Comparison of ENCODE assay signal across 13 cellular contexts in genomic region chr19:39082745-39083598, GRCh38. TPM values are rescaled to one million over a fixed set of nuclear protein-coding genes. Genes with fewer than 3 reads are reported as not detected.
DNase-seq lines count a peak whose midpoint lies in the region; ATAC-seq and TF ChIP-seq lines count a peak whose summit lies in the region.
"Had no signal": no experiment of that assay in that cellular context is flagged by ENCODE, and none has a peak within 500 bp of the region (broad histone marks: within the 10 kb centered on the region; RNA-seq: fewer than 3 reads in every experiment).

No MANE protein-coding gene starts in this region.

- peaks cover 35% of the 10 kb centered on the region for H3K27me3 Mint-ChIP-seq in activated naive CD8-positive, alpha-beta T cell treated with anti-CD3 and anti-CD28 coated beads, Interleukin-2, amount 50 U/mL, for 24 hours

- intact Hi-C loops in stomach (cut with DNase I; ENCODE audit: low total_unique reads) = no loop called here

- H3K27me3 ChIP-seq in stomach = peaks cover 10 to 86% (median 54%) of the 10 kb centered on the region in 3 donors

- no peak for TF ChIP-seq EP300 in stomach (IDR thresholded peaks at IDR 0.05)

- TF ChIP-seq CTCF in stomach (IDR thresholded peaks at IDR 0.05) = no peak

- DNase-seq in NOMO-1 treated with DMSO at 0.1 percent for 48 hours (lab: John Stamatoyannopoulos, UW; ENCODE audit: unreplicated experiment) (peak; percentile 2), NOMO-1 treated with dmso at 0.1 percent for 144 hours (lab: John Stamatoyannopoulos, UW; ENCODE audit: unreplicated experiment) (no peak), hippocampal formation (lab: John Stamatoyannopoulos, UW) (peak; percentile 14), stomach (no peak)
- no peak for DNase-seq in activated naive CD8-positive, alpha-beta T cell treated with anti-CD3 and anti-CD28 coated beads, Interleukin-2, amount 50 U/mL, for 24 hours
- DNase-seq: cerebellar nuclear complex, GDM1, NCI-H526 treated with DMSO at 0.1 percent for 48 hours had no signal

- H3K27ac Mint-ChIP-seq in activated naive CD8-positive, alpha-beta T cell treated with anti-CD3 and anti-CD28 coated beads, Interleukin-2, amount 50 U/mL, for 24 hours = no peak overlapping the region
- H3K27ac Mint-ChIP-seq: stimulated activated memory B cell treated with anti-CD40 and anti-IgM and Interleukin-4, amounts not matched to agents 10 μg/mL and 1 μg/mL and 100 μg/mL, for 72 hours had no signal

- H3K9me3 Mint-ChIP-seq in activated naive CD8-positive, alpha-beta T cell treated with anti-CD3 and anti-CD28 coated beads, Interleukin-2, amount 50 U/mL, for 24 hours = no peaks in the 10 kb centered on the region
- H3K9me3 Mint-ChIP-seq: stimulated activated memory B cell treated with anti-CD40 and anti-IgM and Interleukin-4, amounts not matched to agents 10 μg/mL and 1 μg/mL and 100 μg/mL, for 72 hours had no signal

- ATAC-seq in activated naive CD8-positive, alpha-beta T cell treated with anti-CD3 and anti-CD28 coated beads, Interleukin-2, amount 50 U/mL, for 24 hours = no peak
- ATAC-seq in HG03196 (IDR thresholded peaks at IDR 0.05; ENCODE audit: unreplicated experiment) (no peak), HG02885 (IDR thresholded peaks at IDR 0.05; ENCODE audit: poor library complexity, unreplicated experiment) (no peak), GM18858 (IDR thresholded peaks at IDR 0.05; ENCODE audit: unreplicated experiment) (no peak)
- ATAC-seq: stimulated activated memory B cell treated with anti-CD40 and anti-IgM and Interleukin-4, amounts not matched to agents 10 μg/mL and 1 μg/mL and 100 μg/mL, for 72 hours had no signal

- peaks cover 12 to 18% (median 15%) of the 10 kb centered on the region in 4 donors for H3K4me1 ChIP-seq in stomach

- H3K36me3 Mint-ChIP-seq in activated naive CD8-positive, alpha-beta T cell treated with anti-CD3 and anti-CD28 coated beads, Interleukin-2, amount 50 U/mL, for 24 hours (ENCODE audit: low read depth) = no peaks in the 10 kb centered on the region
- H3K36me3 Mint-ChIP-seq: stimulated activated memory B cell treated with anti-CD40 and anti-IgM and Interleukin-4, amounts not matched to agents 10 μg/mL and 1 μg/mL and 100 μg/mL, for 72 hours had no signal

- H3K9me3 ChIP-seq in stomach = no peaks in the 10 kb centered on the region

- TF ChIP-seq POLR2A in stomach (IDR thresholded peaks at IDR 0.05) = no peak

- H3K4me3 Mint-ChIP-seq in activated naive CD8-positive, alpha-beta T cell treated with anti-CD3 and anti-CD28 coated beads, Interleukin-2, amount 50 U/mL, for 24 hours = peak overlapping the region; percentile 15
- H3K4me3 Mint-ChIP-seq: stimulated activated memory B cell treated with anti-CD40 and anti-IgM and Interleukin-4, amounts not matched to agents 10 μg/mL and 1 μg/mL and 100 μg/mL, for 72 hours had no signal

- WGBS in stomach, 5 donors = 19 to 27% (median 22%) methylated on average over 15 of the region's 15 CpGs

- peaks cover 11% of the 10 kb centered on the region for H3K4me1 Mint-ChIP-seq in activated naive CD8-positive, alpha-beta T cell treated with anti-CD3 and anti-CD28 coated beads, Interleukin-2, amount 50 U/mL, for 24 hours

- no peak overlapping the region for H3K27ac ChIP-seq in stomach

- peak overlapping the region; percentile 23 to 40 (median 32) for H3K4me3 ChIP-seq in stomach

- H3K36me3 ChIP-seq in stomach = no peaks in the 10 kb centered on the region

RNA-seq across cellular contexts. Expression of gene ACP7, which starts 1.2 kb away (rescaled TPM):
- total RNA-seq in stomach = not detected
- not detected for polyA plus RNA-seq in stomach
- total RNA-seq: H4 had no signal

RNA-seq across cellular contexts. Expression of gene PAK4, which starts 42.6 kb away (rescaled TPM):
- 10 to 100 TPM in 3 of 5 donors, 1 to 10 TPM in 2; 4.2 to 80.4 (median 35.6) TPM for total RNA-seq in stomach
- polyA plus RNA-seq in stomach = 10 to 100 TPM; 20.8 to 24.5 (median 24.3) TPM

RNA-seq across cellular contexts. Expression of gene FBXO27, which starts 50.6 kb away (rescaled TPM):
- 1 to 10 TPM in 3 of 5 donors, under 1 TPM in 1, not detected in 1; 0.89 to 5.5 (median 3.3) TPM for total RNA-seq in stomach
- polyA plus RNA-seq in stomach = 1 to 10 TPM; 2.3 to 7.1 (median 3.2) TPM

Comparison
In these comparisons a context has a peak if more than half of its experiments do, and no peak if none do; other contexts are left out.
1. DNase-seq: peak in NOMO-1 treated with DMSO at 0.1 percent for 48 hours (single experiment) and hippocampal formation (2 of 2); none in NOMO-1 treated with dmso at 0.1 percent for 144 hours (single experiment), activated naive CD8-positive, alpha-beta T cell treated with anti-CD3 and anti-CD28 coated beads, Interleukin-2, amount 50 U/mL, for 24 hours (single experiment) and stomach (single experiment).